10 cellular contexts compared by ENCODE assay signal in the genomic region with DNA sequence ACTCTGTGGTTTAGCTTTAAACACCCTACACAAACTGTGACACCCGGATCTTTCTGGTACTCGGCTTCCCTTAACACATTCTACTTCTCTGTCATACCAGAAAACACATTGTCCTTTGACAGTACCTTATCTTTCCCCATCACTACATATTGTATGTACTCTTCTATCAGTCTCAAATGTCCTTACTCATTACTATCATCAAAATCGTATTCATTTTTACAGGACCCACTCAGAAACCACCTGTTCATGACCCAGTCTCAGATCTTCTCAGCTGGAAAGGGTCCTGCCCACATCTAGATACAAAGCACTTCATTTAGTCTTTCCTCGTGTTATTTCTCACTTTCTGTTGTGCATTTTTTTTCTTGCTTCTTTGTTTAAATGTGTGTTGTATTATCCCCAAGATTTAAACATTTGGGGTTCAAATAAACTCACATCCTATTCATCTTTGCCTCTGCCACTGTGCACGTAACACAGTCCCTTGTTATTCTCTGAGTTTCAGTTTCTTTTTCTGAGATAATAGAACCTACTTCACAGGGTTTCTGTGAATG. TPM values are rescaled to one million over a fixed set of nuclear protein-coding genes. Genes with fewer than 3 reads are reported as not detected.
DNase-seq lines count a peak whose midpoint lies in the region; ATAC-seq, FAIRE-seq and TF ChIP-seq lines count a peak whose summit lies in the region.
"Had no signal": no experiment of that assay in that cellular context is flagged by ENCODE, and none has a peak within 500 bp of the region (broad histone marks: within the 10 kb centered on the region; RNA-seq: fewer than 3 reads in every experiment).

No MANE protein-coding gene starts in this region.

- no peaks in the 10 kb centered on the region for H3K79me2 ChIP-seq in KMS-11 (ENCODE audit: insufficient read depth, low read depth)
- H3K79me2 ChIP-seq: parathyroid adenoma had no signal

- intact Hi-C loops in mucosa of descending colon (cut with DNase I, micrococcal nuclease) (no loop called here), kidney (cut with DNase I) (no loop called here)

- FAIRE-seq in kidney (lab: Jason Lieb, UNC) = no peak

- in situ Hi-C loops in GM13976 (cut with MboI; ENCODE audit: low sequenced_read_pairs, unreplicated experiment) = loop anchor here (5.0 kb wide), 1 partner anchor 84 kb away; no protein-coding TSS in a partner anchor
- in situ Hi-C loops in HAP-1 (cut with MboI; ENCODE audit: low sequenced_read_pairs) = loop anchor here (5.0 kb wide), 1 partner anchor 84 kb away; no protein-coding TSS in a partner anchor

- DNase-seq in GM13976 (ENCODE audit: low spot score) = peak; percentile 38
- DNase-seq in mucosa of descending colon = no peak
- no peak for DNase-seq in kidney
- DNase-seq in HAP-1 (ENCODE audit: low spot score in 2 of 2) = no peak
- DNase-seq in SHP77 treated with DMSO at 0.1 percent for 48 hours (lab: John Stamatoyannopoulos, UW) = no peak
- no peak for DNase-seq in cortex of kidney (lab: John Stamatoyannopoulos, UW)

- H3K9me3 ChIP-seq in mucosa of descending colon (no peaks in the 10 kb centered on the region), kidney (ENCODE audit: control insufficient read depth in 1 of 2, low read length in 2 of 2) (no peaks in the 10 kb centered on the region), HAP-1 (no peaks in the 10 kb centered on the region)
- H3K9me3 ChIP-seq: tibial nerve had no signal

- H3K4me1 ChIP-seq in KMS-11 (ENCODE audit: low read depth, poor library complexity, severe bottlenecking) (peaks cover 49% of the 10 kb centered on the region), mucosa of descending colon (ENCODE audit: low read depth) (peaks cover 10% of the 10 kb centered on the region), kidney (ENCODE audit: control insufficient read depth in 1 of 2, insufficient read depth in 1 of 2, low read depth in 1 of 2, low read length in 2 of 2) (peaks cover 7% of the 10 kb centered on the region in 2 donors), HAP-1 (no peaks in the 10 kb centered on the region)
- H3K4me1 ChIP-seq: parathyroid adenoma had no signal

- H3K9ac ChIP-seq in KMS-11 (peak overlapping the region; percentile 30; the same call in 1 of the 2 replicates), kidney (ENCODE audit: low read length in 2 of 2) (no peak overlapping the region)
- H3K9ac ChIP-seq: parathyroid adenoma had no signal

- no peak for TF ChIP-seq CTCF in GM13976 (IDR thresholded peaks at IDR 0.05; ENCODE audit: borderline replicate concordance, control extremely low read depth, extremely low read depth, insufficient read depth, missing control alignments)
- TF ChIP-seq CTCF in KMS-11 (conservative IDR thresholded peaks at IDR 0.05; ENCODE audit: low read depth, low read length) = no peak
- no peak for TF ChIP-seq CTCF in mucosa of descending colon (IDR thresholded peaks at IDR 0.05)
- TF ChIP-seq CTCF in kidney (IDR thresholded peaks at IDR 0.05; ENCODE audit: borderline replicate concordance, extremely low read depth, insufficient read depth) = no peak

- peak overlapping the region; percentile 82 for H2AFZ ChIP-seq in KMS-11 (ENCODE audit: low read depth)
- H2AFZ ChIP-seq: parathyroid adenoma had no signal

- no peaks in the 10 kb centered on the region for H4K20me1 ChIP-seq in KMS-11 (ENCODE audit: insufficient read depth)

- ATAC-seq in GM21526 (IDR thresholded peaks at IDR 0.05; ENCODE audit: low FRiP score, unreplicated experiment) = peak; percentile 52
- ATAC-seq in mucosa of descending colon = peak; percentile 29

- H3K27me3 ChIP-seq in KMS-11 (ENCODE audit: insufficient read depth, low read depth) (no peaks in the 10 kb centered on the region), HAP-1 (ENCODE audit: low read depth) (peaks cover 2% of the 10 kb centered on the region)
- H3K27me3 ChIP-seq: tibial nerve had no signal

- H3K27ac ChIP-seq in KMS-11 = peak overlapping the region; percentile 53
- no peak overlapping the region for H3K27ac ChIP-seq in kidney (ENCODE audit: low read depth in 2 of 2, low read length in 2 of 2)
- H3K27ac ChIP-seq: parathyroid adenoma had no signal

- H3K4me3 ChIP-seq in KMS-11 (IDR thresholded peaks at IDR 0.05; ENCODE audit: insufficient read depth, low read depth, low read length) = peak overlapping the region; percentile 97
- H3K4me3 ChIP-seq in mucosa of descending colon = no peak overlapping the region
- no peak overlapping the region for H3K4me3 ChIP-seq in kidney (ENCODE audit: low read length in 2 of 2)
- H3K4me3 ChIP-seq in HAP-1 = no peak overlapping the region

- peak overlapping the region; percentile 67 for H3K4me2 ChIP-seq in KMS-11

- H3K36me3 ChIP-seq in KMS-11 (ENCODE audit: insufficient read depth) (no peaks in the 10 kb centered on the region), mucosa of descending colon (ENCODE audit: low read depth) (no peaks in the 10 kb centered on the region), kidney (ENCODE audit: control insufficient read depth in 1 of 2, insufficient read depth in 2 of 2, low read length in 2 of 2) (no peaks in the 10 kb centered on the region), HAP-1 (replicated peaks) (no peaks in the 10 kb centered on the region)

RNA-seq across cellular contexts. Expression of a gene that starts 27.7 kb away (rescaled TPM):
- total RNA-seq in mucosa of descending colon (10 to 100 TPM in 1 of 3 donors, 1 to 10 TPM in 2; 7.7 to 26.9 (median 9.7) TPM), kidney (50.9 TPM)
- 69.4 TPM for polyA plus RNA-seq in kidney (ENCODE audit: insufficient read depth, low read depth, low replicate concordance)
